Comparison of ENCODE assay signal across 8 cellular contexts in genomic region chr3:12719984-12720656, GRCh38. TPM values are rescaled to one million over a fixed set of nuclear protein-coding genes. Genes with fewer than 3 reads are reported as not detected.
DNase-seq lines count a peak whose midpoint lies in the region; ATAC-seq and TF ChIP-seq lines count a peak whose summit lies in the region.

No MANE protein-coding gene starts in this region.

- ATAC-seq in GM19023 (IDR thresholded peaks at IDR 0.05; ENCODE audit: unreplicated experiment) (peak; percentile 93), HG03442 (IDR thresholded peaks at IDR 0.05; ENCODE audit: unreplicated experiment) (peak; percentile 83), lung (ENCODE audit: insufficient read depth, low FRiP score) (peak; percentile 97)

- H3K4me1 ChIP-seq in lung (ENCODE audit: control insufficient read depth in 2 of 2, insufficient read depth in 2 of 2, low read length in 2 of 2) = no peaks in the 10 kb centered on the region

- no peaks in the 10 kb centered on the region for H3K36me3 ChIP-seq in lung (ENCODE audit: control insufficient read depth in 2 of 2, insufficient read depth in 2 of 2, low read length in 2 of 2)

- WGBS in lung, 2 donors = 11 to 14% methylated on average over 15 of the region's 15 CpGs

- H3K27ac ChIP-seq in lung (ENCODE audit: low read depth in 1 of 2, low read length in 1 of 2) = no peak overlapping the region

- no peaks in the 10 kb centered on the region for H3K27me3 ChIP-seq in lung (ENCODE audit: control insufficient read depth, insufficient read depth)

- TF ChIP-seq CTCF in lung (IDR thresholded peaks at IDR 0.05; ENCODE audit: control extremely low read depth, extremely low read depth) = peak; percentile 89

- H3K4me3 ChIP-seq in lung = no peak overlapping the region

- no peaks in the 10 kb centered on the region for H3K9me3 ChIP-seq in lung (ENCODE audit: control insufficient read depth in 2 of 2, insufficient read depth in 1 of 2, low read length in 1 of 2)

- DNase-seq in Ammon's horn (ENCODE audit: low spot score) (peak; percentile 88), NCI-H526 treated with DMSO at 0.1 percent for 48 hours (lab: John Stamatoyannopoulos, UW) (peak; percentile 42), dermis blood vessel endothelial cell (peak; percentile 90), lung (ENCODE audit: low spot score) (peak; percentile 85)
- DNase-seq in activated CD4-positive, alpha-beta T cell treated with anti-CD3 and anti-CD28 coated beads, Interleukin-2, amount 50 U/mL, for 1 hour = peak; percentile 66
- DNase-seq in stimulated activated CD8-positive, alpha-beta memory T cell treated with anti-CD3 and anti-CD28 coated beads, Interleukin-12 subunit alpha, Interleukin-12 subunit beta, amount 100 ng/mL, for 24 hours (ENCODE audit: extremely low read depth) = peak; percentile 22

RNA-seq across cellular contexts. Expression of gene TMEM40, which starts 38.9 kb away (rescaled TPM):
- not detected in 2 replicates for total RNA-seq in dermis blood vessel endothelial cell
- total RNA-seq in lung = 1 to 10 TPM; 2.0 to 3.8 TPM
- 1 to 10 TPM; 4.2 to 6.0 TPM for polyA plus RNA-seq in lung

RNA-seq across cellular contexts. Expression of gene RAF1, which starts 56.2 kb away (rescaled TPM):
- total RNA-seq in dermis blood vessel endothelial cell (69.1 and 96.3 TPM in 2 replicates), lung (100 to 1,000 TPM in 1 of 2 donors, 10 to 100 TPM in 1; 86.7 to 182 TPM)
- 10 to 100 TPM; 41.4 to 74.2 TPM for polyA plus RNA-seq in lung

Comparison
In these comparisons a context has a peak if more than half of its experiments do, and no peak if none do; other contexts are left out.
1. DNase-seq: peak in every context shown above with its lines; median percentile 90 in dermis blood vessel endothelial cell; 88 in Ammon's horn; 85 in lung; 66 in activated CD4-positive, alpha-beta T cell treated with anti-CD3 and anti-CD28 coated beads, Interleukin-2, amount 50 U/mL, for 1 hour; 42 in NCI-H526 treated with DMSO at 0.1 percent for 48 hours; 22 in stimulated activated CD8-positive, alpha-beta memory T cell treated with anti-CD3 and anti-CD28 coated beads, Interleukin-12 subunit alpha, Interleukin-12 subunit beta, amount 100 ng/mL, for 24 hours.